ENCODE assay signal across 1 cellular context in the genomic region with DNA sequence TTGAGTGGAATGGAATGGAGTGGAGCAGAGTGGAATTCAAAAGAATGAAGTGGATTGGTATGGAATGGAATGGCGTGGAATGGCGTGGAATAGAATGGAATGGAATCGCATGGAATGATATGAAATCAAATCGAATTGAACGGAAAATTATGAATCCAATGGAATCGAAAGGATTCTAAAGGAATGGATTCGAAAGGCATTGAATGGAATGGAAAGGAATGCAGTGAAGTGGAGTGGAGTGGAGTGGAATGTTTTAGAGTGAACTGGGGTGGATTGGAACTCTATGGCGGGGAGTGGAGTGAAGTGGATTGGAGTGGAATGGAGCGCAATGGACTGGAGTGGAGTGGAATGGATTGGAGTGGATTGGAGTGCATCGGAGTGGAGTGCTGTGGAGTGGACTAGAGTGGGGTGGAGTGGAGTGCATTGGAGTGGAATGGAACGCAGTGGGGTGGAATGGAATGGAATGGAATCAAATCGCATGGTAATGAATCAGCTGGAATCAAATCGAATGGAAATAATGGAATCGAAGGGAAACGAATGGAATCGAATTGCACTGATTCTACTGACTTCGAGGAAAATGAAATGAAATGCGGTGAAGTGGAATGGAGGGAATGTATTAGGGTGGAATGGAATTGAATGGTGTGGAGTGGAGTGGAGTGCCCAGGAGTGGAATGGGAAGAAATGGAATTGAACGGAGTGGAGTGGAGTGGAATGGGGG.
A peak's percentile ranks its signal among the peaks of the same experiment; 100 is the strongest.
TF ChIP-seq lines count a peak whose summit lies in the region.
"Not testable (repeated sequence)": the region's sequence is repeated elsewhere in the genome, so short reads cannot be mapped to it uniquely, and the experiment has no call there.

No MANE protein-coding gene starts in this region.

TF ChIP-seq in HepG2, 621 proteins besides CTCF, POLR2A, EP300 and RAD21 (continued from another document):
- TF ChIP-seq, protein P1, sequence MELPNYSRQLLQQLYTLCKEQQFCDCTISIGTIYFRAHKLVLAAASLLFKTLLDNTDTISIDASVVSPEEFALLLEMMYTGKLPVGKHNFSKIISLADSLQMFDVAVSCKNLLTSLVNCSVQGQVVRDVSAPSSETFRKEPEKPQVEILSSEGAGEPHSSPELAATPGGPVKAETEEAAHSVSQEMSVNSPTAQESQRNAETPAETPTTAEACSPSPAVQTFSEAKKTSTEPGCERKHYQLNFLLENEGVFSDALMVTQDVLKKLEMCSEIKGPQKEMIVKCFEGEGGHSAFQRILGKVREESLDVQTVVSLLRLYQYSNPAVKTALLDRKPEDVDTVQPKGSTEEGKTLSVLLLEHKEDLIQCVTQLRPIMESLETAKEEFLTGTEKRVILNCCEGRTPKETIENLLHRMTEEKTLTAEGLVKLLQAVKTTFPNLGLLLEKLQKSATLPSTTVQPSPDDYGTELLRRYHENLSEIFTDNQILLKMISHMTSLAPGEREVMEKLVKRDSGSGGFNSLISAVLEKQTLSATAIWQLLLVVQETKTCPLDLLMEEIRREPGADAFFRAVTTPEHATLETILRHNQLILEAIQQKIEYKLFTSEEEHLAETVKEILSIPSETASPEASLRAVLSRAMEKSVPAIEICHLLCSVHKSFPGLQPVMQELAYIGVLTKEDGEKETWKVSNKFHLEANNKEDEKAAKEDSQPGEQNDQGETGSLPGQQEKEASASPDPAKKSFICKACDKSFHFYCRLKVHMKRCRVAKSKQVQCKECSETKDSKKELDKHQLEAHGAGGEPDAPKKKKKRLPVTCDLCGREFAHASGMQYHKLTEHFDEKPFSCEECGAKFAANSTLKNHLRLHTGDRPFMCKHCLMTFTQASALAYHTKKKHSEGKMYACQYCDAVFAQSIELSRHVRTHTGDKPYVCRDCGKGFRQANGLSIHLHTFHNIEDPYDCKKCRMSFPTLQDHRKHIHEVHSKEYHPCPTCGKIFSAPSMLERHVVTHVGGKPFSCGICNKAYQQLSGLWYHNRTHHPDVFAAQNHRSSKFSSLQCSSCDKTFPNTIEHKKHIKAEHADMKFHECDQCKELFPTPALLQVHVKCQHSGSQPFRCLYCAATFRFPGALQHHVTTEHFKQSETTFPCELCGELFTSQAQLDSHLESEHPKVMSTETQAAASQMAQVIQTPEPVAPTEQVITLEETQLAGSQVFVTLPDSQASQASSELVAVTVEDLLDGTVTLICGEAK (IDR thresholded peaks at IDR 0.05) = peak; percentile 58
- TF ChIP-seq, protein P1 (CRISPR knock-in tag; IDR thresholded peaks at IDR 0.05) = not testable (repeated sequence)
- TF ChIP-seq FOXP1 (IDR thresholded peaks at IDR 0.05) (peak; percentile 82), ARNT (IDR thresholded peaks at IDR 0.05) (peak; percentile 98), ATF7 (IDR thresholded peaks at IDR 0.05) (peak; percentile 56; the same call in 1 of the 2 replicates)
- not testable (repeated sequence) for TF ChIP-seq FOXP1, ATF7 (CRISPR knock-in tag; IDR thresholded peaks at IDR 0.05)
